ENCODE assay signal across 1 cellular context in the genomic region with DNA sequence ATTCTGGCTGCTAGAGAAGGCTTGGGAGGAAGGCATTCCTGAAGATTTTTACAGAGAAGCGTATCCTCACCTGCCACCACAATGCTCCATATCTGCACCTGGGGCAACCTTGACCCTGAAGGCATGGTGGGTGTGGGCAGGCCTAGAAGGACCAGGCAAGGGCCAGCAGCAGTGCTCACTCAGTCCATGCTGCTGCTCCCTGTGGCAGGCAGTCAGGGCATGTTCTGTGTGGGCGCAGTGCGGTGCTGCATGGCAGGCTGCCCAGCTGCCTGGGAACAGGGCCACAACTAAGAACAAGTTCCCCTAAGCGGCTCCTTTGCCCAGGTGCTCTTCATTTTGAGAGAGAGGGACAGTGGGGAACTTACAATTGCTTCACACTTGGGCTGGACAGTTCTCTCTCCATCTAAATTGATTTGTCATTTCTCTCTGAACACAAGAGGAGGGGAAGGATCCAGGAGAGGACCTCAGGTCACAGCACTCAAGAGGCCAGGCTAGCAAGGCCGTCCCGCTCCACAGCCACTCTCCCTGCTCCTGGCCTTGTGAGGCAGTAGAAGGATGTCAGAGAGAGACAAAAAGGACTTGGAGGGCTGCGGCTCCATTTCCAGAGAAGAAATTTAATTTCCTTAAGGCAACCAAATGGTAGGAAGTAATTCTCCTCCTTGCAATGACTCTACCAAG.
TF ChIP-seq lines count a peak whose summit lies in the region.

No MANE protein-coding gene starts in this region.

TF ChIP-seq in WTC11, 78 proteins besides CTCF, POLR2A, EP300 and RAD21 (continued from another document):
- TF ChIP-seq, protein P1, sequence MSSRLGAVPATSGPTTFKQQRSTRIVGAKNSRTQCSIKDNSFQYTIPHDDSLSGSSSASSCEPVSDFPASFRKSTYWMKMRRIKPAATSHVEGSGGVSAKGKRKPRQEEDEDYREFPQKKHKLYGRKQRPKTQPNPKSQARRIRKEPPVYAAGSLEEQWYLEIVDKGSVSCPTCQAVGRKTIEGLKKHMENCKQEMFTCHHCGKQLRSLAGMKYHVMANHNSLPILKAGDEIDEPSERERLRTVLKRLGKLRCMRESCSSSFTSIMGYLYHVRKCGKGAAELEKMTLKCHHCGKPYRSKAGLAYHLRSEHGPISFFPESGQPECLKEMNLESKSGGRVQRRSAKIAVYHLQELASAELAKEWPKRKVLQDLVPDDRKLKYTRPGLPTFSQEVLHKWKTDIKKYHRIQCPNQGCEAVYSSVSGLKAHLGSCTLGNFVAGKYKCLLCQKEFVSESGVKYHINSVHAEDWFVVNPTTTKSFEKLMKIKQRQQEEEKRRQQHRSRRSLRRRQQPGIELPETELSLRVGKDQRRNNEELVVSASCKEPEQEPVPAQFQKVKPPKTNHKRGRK (CRISPR knock-in tag; IDR thresholded peaks at IDR 0.05; ENCODE audit: borderline replicate concordance), result no peak
- TF ChIP-seq, protein P2, sequence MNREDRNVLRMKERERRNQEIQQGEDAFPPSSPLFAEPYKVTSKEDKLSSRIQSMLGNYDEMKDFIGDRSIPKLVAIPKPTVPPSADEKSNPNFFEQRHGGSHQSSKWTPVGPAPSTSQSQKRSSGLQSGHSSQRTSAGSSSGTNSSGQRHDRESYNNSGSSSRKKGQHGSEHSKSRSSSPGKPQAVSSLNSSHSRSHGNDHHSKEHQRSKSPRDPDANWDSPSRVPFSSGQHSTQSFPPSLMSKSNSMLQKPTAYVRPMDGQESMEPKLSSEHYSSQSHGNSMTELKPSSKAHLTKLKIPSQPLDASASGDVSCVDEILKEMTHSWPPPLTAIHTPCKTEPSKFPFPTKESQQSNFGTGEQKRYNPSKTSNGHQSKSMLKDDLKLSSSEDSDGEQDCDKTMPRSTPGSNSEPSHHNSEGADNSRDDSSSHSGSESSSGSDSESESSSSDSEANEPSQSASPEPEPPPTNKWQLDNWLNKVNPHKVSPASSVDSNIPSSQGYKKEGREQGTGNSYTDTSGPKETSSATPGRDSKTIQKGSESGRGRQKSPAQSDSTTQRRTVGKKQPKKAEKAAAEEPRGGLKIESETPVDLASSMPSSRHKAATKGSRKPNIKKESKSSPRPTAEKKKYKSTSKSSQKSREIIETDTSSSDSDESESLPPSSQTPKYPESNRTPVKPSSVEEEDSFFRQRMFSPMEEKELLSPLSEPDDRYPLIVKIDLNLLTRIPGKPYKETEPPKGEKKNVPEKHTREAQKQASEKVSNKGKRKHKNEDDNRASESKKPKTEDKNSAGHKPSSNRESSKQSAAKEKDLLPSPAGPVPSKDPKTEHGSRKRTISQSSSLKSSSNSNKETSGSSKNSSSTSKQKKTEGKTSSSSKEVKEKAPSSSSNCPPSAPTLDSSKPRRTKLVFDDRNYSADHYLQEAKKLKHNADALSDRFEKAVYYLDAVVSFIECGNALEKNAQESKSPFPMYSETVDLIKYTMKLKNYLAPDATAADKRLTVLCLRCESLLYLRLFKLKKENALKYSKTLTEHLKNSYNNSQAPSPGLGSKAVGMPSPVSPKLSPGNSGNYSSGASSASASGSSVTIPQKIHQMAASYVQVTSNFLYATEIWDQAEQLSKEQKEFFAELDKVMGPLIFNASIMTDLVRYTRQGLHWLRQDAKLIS (CRISPR knock-in tag; IDR thresholded peaks at IDR 0.05; ENCODE audit: borderline replicate concordance), result no peak
- TF ChIP-seq GRHL2 (CRISPR knock-in tag; IDR thresholded peaks at IDR 0.05; ENCODE audit: insufficient replicate concordance, severe bottlenecking) (no peak), IRF2 (CRISPR knock-in tag; IDR thresholded peaks at IDR 0.05; ENCODE audit: borderline replicate concordance, low read depth) (no peak), ZNF219 (CRISPR knock-in tag; IDR thresholded peaks at IDR 0.05; ENCODE audit: borderline replicate concordance) (no peak), ZBTB21 (CRISPR knock-in tag; IDR thresholded peaks at IDR 0.05; ENCODE audit: borderline replicate concordance) (no peak), GABPB1 (CRISPR knock-in tag; IDR thresholded peaks at IDR 0.05) (no peak), SOX15 (CRISPR knock-in tag; IDR thresholded peaks at IDR 0.05) (no peak)
- TF ChIP-seq, protein P3, sequence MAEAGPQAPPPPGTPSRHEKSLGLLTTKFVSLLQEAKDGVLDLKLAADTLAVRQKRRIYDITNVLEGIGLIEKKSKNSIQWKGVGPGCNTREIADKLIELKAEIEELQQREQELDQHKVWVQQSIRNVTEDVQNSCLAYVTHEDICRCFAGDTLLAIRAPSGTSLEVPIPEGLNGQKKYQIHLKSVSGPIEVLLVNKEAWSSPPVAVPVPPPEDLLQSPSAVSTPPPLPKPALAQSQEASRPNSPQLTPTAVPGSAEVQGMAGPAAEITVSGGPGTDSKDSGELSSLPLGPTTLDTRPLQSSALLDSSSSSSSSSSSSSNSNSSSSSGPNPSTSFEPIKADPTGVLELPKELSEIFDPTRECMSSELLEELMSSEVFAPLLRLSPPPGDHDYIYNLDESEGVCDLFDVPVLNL (CRISPR knock-in tag; IDR thresholded peaks at IDR 0.05; ENCODE audit: borderline replicate concordance, low read depth), result no peak
- TF ChIP-seq, protein P4, sequence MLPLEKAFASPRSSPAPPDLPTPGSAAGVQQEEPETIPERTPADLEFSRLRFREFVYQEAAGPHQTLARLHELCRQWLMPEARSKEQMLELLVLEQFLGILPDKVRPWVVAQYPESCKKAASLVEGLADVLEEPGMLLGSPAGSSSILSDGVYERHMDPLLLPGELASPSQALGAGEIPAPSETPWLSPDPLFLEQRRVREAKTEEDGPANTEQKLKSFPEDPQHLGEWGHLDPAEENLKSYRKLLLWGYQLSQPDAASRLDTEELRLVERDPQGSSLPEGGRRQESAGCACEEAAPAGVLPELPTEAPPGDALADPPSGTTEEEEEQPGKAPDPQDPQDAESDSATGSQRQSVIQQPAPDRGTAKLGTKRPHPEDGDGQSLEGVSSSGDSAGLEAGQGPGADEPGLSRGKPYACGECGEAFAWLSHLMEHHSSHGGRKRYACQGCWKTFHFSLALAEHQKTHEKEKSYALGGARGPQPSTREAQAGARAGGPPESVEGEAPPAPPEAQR (CRISPR knock-in tag; IDR thresholded peaks at IDR 0.05), result no peak
TF ChIP-seq in WTC11: peak in this region for 0.
